Comparison of ENCODE assay signal across 1 cellular context in genomic region chr2:2573658-2574293, GRCh38.
TF ChIP-seq lines count a peak whose summit lies in the region.

No MANE protein-coding gene starts in this region.

TF ChIP-seq in HepG2, 621 proteins besides CTCF, POLR2A, EP300 and RAD21 (continued from another document):
- TF ChIP-seq FOXA1 (IDR thresholded peaks at IDR 0.05) (peak; percentile 52; the same call in 1 of the 2 replicates), FOXA1 (CRISPR knock-in tag; IDR thresholded peaks at IDR 0.05) (no peak), ZBTB21 (CRISPR knock-in tag; IDR thresholded peaks at IDR 0.05) (peak; percentile 83), ZNF589 (CRISPR knock-in tag; conservative IDR thresholded peaks at IDR 0.05) (0 out of 2 replicates have a peak, but pooled peaks have one; percentile 56), ZSCAN30 (CRISPR knock-in tag; IDR thresholded peaks at IDR 0.05) (no peak), CHD4 (IDR thresholded peaks at IDR 0.05; ENCODE audit: borderline replicate concordance, low read length) (peak; percentile 57; the same call in 1 of the 2 replicates), DNMT1 (CRISPR knock-in tag; IDR thresholded peaks at IDR 0.05) (0 out of 2 replicates have a peak, but pooled peaks have one; percentile 47), ATF1 (CRISPR knock-in tag; IDR thresholded peaks at IDR 0.05) (0 out of 2 replicates have a peak, but pooled peaks have one; percentile 49), IKZF1 (IDR thresholded peaks at IDR 0.05) (peak; percentile 10; the same call in 1 of the 2 replicates), ATM (IDR thresholded peaks at IDR 0.05; ENCODE audit: borderline replicate concordance) (0 out of 2 replicates have a peak, but pooled peaks have one; percentile 38), ATF7 (IDR thresholded peaks at IDR 0.05) (peak; percentile 100), ATF7 (CRISPR knock-in tag; IDR thresholded peaks at IDR 0.05) (0 out of 2 replicates have a peak, but pooled peaks have one; percentile 63), ZHX2 (IDR thresholded peaks at IDR 0.05; ENCODE audit: low read depth) (peak; percentile 74), ZHX2 (CRISPR knock-in tag; IDR thresholded peaks at IDR 0.05; ENCODE audit: borderline replicate concordance) (no peak), TRIM24 (CRISPR knock-in tag; IDR thresholded peaks at IDR 0.05) (no peak), ZNF678 (CRISPR knock-in tag; IDR thresholded peaks at IDR 0.05) (no peak), CREB1 (IDR thresholded peaks at IDR 0.05) (peak; percentile 99), CREB1 (CRISPR knock-in tag; IDR thresholded peaks at IDR 0.05) (no peak), JUNB (CRISPR knock-in tag; IDR thresholded peaks at IDR 0.05; ENCODE audit: borderline replicate concordance) (0 out of 2 replicates have a peak, but pooled peaks have one; percentile 10)
- TF ChIP-seq, protein P1, sequence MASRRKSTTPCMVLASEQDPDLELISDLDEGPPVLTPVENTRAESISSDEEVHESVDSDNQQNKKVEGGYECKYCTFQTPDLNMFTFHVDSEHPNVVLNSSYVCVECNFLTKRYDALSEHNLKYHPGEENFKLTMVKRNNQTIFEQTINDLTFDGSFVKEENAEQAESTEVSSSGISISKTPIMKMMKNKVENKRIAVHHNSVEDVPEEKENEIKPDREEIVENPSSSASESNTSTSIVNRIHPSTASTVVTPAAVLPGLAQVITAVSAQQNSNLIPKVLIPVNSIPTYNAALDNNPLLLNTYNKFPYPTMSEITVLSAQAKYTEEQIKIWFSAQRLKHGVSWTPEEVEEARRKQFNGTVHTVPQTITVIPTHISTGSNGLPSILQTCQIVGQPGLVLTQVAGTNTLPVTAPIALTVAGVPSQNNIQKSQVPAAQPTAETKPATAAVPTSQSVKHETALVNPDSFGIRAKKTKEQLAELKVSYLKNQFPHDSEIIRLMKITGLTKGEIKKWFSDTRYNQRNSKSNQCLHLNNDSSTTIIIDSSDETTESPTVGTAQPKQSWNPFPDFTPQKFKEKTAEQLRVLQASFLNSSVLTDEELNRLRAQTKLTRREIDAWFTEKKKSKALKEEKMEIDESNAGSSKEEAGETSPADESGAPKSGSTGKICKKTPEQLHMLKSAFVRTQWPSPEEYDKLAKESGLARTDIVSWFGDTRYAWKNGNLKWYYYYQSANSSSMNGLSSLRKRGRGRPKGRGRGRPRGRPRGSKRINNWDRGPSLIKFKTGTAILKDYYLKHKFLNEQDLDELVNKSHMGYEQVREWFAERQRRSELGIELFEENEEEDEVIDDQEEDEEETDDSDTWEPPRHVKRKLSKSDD (CRISPR knock-in tag; IDR thresholded peaks at IDR 0.05; ENCODE audit: low read depth): peak; percentile 73; the same call in 1 of the 2 replicates
